Comparison of ENCODE assay signal across 17 cellular contexts in the genomic region with DNA sequence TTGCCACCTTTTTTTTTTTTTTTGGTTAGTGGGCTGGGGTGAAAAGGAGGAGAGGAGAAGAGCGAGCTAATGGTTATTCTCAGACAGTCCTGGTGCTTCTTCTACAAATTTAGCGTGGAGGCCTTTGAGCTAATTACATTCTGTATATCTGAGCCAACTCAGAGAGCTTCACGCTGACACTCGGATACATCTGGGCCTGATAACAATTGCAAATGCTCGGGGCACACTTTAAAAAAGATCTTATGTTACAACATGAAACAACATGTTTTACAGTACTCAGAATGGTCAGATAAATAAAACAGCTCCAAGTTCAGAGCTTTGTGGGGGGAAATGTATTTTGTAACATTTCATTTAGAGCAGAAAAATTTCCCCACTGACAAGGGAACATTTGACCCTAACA.
DNase-seq lines count a peak whose midpoint lies in the region; TF ChIP-seq lines count a peak whose summit lies in the region.
"Had no signal": no experiment of that assay in that cellular context is flagged by ENCODE, and none has a peak within 500 bp of the region (broad histone marks: within the 10 kb centered on the region; RNA-seq: fewer than 3 reads in every experiment).

No MANE protein-coding gene starts in this region.

- peaks cover 8% of the 10 kb centered on the region for H3K9me3 Mint-ChIP-seq in mesothelial cell of epicardium

- peaks cover 6 to 28% of the 10 kb centered on the region in 2 donors for H3K4me1 ChIP-seq in neuronal stem cell (ENCODE audit: control insufficient read depth in 2 of 2, insufficient read depth in 1 of 2, low read depth in 1 of 2, low read length in 2 of 2)
- H3K4me1 ChIP-seq: BE2C had no signal

- peaks cover 4 to 32% of the 10 kb centered on the region in 2 donors for H3K9me3 ChIP-seq in neuronal stem cell (replicated peaks in 1 of 2; ENCODE audit: control insufficient read depth in 2 of 2, insufficient read depth in 1 of 2, low read depth in 1 of 2, low read length in 2 of 2)
- H3K9me3 ChIP-seq: BE2C, SK-N-SH had no signal

- no peak overlapping the region for H3K14ac ChIP-seq in neuronal stem cell (ENCODE audit: low read length)

- H3K27ac ChIP-seq in neuronal stem cell (replicated peaks; ENCODE audit: low read length), result no peak overlapping the region
- H3K27ac ChIP-seq: PC-9 had no signal

- no peak overlapping the region for H4K91ac ChIP-seq in neuronal stem cell (ENCODE audit: low read depth, low read length, poor library complexity)

- DNase-seq in NCI-H187 treated with DMSO at 0.1 percent for 48 hours (lab: John Stamatoyannopoulos, UW), result peak; percentile 45
- peak; percentile 80 for DNase-seq in NCI-H345 (lab: John Stamatoyannopoulos, UW)
- DNase-seq in fibroblast of gingiva (ENCODE audit: low read depth), result peak; percentile 34
- DNase-seq in neuronal stem cell (ENCODE audit: low spot score), result no peak
- no peak for DNase-seq in NCI-H146 treated with DMSO at 0.1 percent for 48 hours (lab: John Stamatoyannopoulos, UW; ENCODE audit: unreplicated experiment)
- DNase-seq in NCI-H2029 (lab: John Stamatoyannopoulos, UW), result no peak
- no peak for DNase-seq in mesothelial cell of epicardium (ENCODE audit: low spot score in 2 of 2, unreplicated experiment in 2 of 2)
- DNase-seq: BE2C; CD4-positive, alpha-beta memory T cell; DMS79 treated with DMSO at 0.1 percent for 48 hours; NCI-H1048; NCI-H1694 treated with DMSO at 0.1 percent for 48 hours; NCI-H226; NCI-H69; PC-9; SK-N-SH had no signal

- H3K36me3 ChIP-seq in neuronal stem cell (replicated peaks in 1 of 2; ENCODE audit: control insufficient read depth in 2 of 2, insufficient read depth in 2 of 2, low read length in 2 of 2), result no peaks in the 10 kb centered on the region
- H3K36me3 ChIP-seq: BE2C had no signal

- no peak overlapping the region for H3K4me3 Mint-ChIP-seq in mesothelial cell of epicardium
- H3K4me3 Mint-ChIP-seq: CD4-positive, alpha-beta memory T cell; GM23338 had no signal

- no peak overlapping the region for H2BK120ac ChIP-seq in neuronal stem cell (ENCODE audit: low read depth, low read length)

- H3K23ac ChIP-seq in neuronal stem cell (ENCODE audit: low read depth, low read length, poor library complexity), result no peak overlapping the region

- H3K79me1 ChIP-seq in neuronal stem cell (ENCODE audit: low read depth, low read length), result no peaks in the 10 kb centered on the region

- H2AFZ ChIP-seq in neuronal stem cell (ENCODE audit: low read length), result peak overlapping the region; percentile 5
- H2AFZ ChIP-seq: GM23338, PC-9 had no signal

- H4K8ac ChIP-seq in neuronal stem cell (ENCODE audit: low read depth, low read length), result no peak overlapping the region

- H2BK12ac ChIP-seq in neuronal stem cell (ENCODE audit: low read length), result no peak overlapping the region

- H2BK5ac ChIP-seq in neuronal stem cell (ENCODE audit: low read length), result no peak overlapping the region

- TF ChIP-seq CTCF in mesothelial cell of epicardium (IDR thresholded peaks at IDR 0.05; ENCODE audit: unreplicated experiment), result no peak

- no peaks in the 10 kb centered on the region for H3K27me3 ChIP-seq in neuronal stem cell (ENCODE audit: control insufficient read depth in 3 of 3, insufficient read depth in 3 of 3, low read depth in 1 of 3, low read length in 3 of 3)
- H3K27me3 ChIP-seq: BE2C had no signal

- no peak overlapping the region for H2AK5ac ChIP-seq in neuronal stem cell (ENCODE audit: low read depth, low read length)

- H3K4me1 Mint-ChIP-seq in mesothelial cell of epicardium, result peaks cover 23% of the 10 kb centered on the region
- H3K4me1 Mint-ChIP-seq: CD4-positive, alpha-beta memory T cell had no signal

- no peak overlapping the region for H3K4ac ChIP-seq in neuronal stem cell (ENCODE audit: low read length)

- H3K27ac Mint-ChIP-seq in mesothelial cell of epicardium, result no peak overlapping the region
- H3K27ac Mint-ChIP-seq: CD4-positive, alpha-beta memory T cell; GM23338 had no signal

- no peaks in the 10 kb centered on the region for H3K27me3 Mint-ChIP-seq in mesothelial cell of epicardium (ENCODE audit: low read depth)
- H3K27me3 Mint-ChIP-seq: CD4-positive, alpha-beta memory T cell had no signal

- H3K9ac ChIP-seq in neuronal stem cell (ENCODE audit: low read depth, low read length, poor library complexity), result no peak overlapping the region
- H3K9ac ChIP-seq: SK-N-SH had no signal

- no peak overlapping the region for H3K4me3 ChIP-seq in neuronal stem cell (ENCODE audit: low read length in 2 of 2)
- H3K4me3 ChIP-seq: GM23338, PC-9 had no signal

- no peak overlapping the region for H3K18ac ChIP-seq in neuronal stem cell (ENCODE audit: low read length)

- no CpG with 5 or more reads among the region's 5 CpGs for WGBS in neuronal stem cell (ENCODE audit: extremely low coverage in 2 of 2, insufficient read length in 2 of 2, insufficient replicate concordance in 1 of 2), 2 donors

- H3K36me3 Mint-ChIP-seq in mesothelial cell of epicardium, result peaks cover 5% of the 10 kb centered on the region
- H3K36me3 Mint-ChIP-seq: CD4-positive, alpha-beta memory T cell had no signal

- H3K4me2 ChIP-seq in neuronal stem cell (ENCODE audit: insufficient read depth, low read length, poor library complexity, severe bottlenecking), result no peak overlapping the region
- H3K4me2 ChIP-seq: GM23338, PC-9, SK-N-SH had no signal

- H2BK15ac ChIP-seq in neuronal stem cell (ENCODE audit: low read length), result no peak overlapping the region

Comparison
In these comparisons a context has a peak if more than half of its experiments do, and no peak if none do; other contexts are left out.
1. DNase-seq: peak in NCI-H187 treated with DMSO at 0.1 percent for 48 hours (single experiment), NCI-H345 (single experiment) and fibroblast of gingiva (single experiment); none in neuronal stem cell (single experiment), NCI-H146 treated with DMSO at 0.1 percent for 48 hours (single experiment), NCI-H2029 (single experiment) and mesothelial cell of epicardium (0 of 2).